Comparison of ENCODE assay signal across 1 cellular context in genomic region chr4:40840985-40841571, GRCh38.
TF ChIP-seq lines count a peak whose summit lies in the region.

No MANE protein-coding gene starts in this region.

TF ChIP-seq in H1, 55 proteins besides CTCF, POLR2A, EP300 and RAD21 (continued from another document):
- TF ChIP-seq NANOG (IDR thresholded peaks at IDR 0.05; ENCODE audit: insufficient read depth, low read depth, low read length, poor library complexity, severe bottlenecking): no peak
- 0 out of 2 replicates have a peak, but pooled peaks have one; percentile 19 for TF ChIP-seq YY1 (IDR thresholded peaks at IDR 0.05; ENCODE audit: low read depth, low read length)
- no peak for TF ChIP-seq SIRT6 (IDR thresholded peaks at IDR 0.05; ENCODE audit: low read length)
- TF ChIP-seq TBP (IDR thresholded peaks at IDR 0.05; ENCODE audit: low read depth, low read length): no peak
